In genomic region chr4:8730681-8731080, GRCh38 we compare ENCODE assay signal across 26 cellular contexts.
"Had no signal": no experiment of that assay in that cellular context is flagged by ENCODE, and none has a peak within 500 bp of the region (broad histone marks: within the 10 kb centered on the region; RNA-seq: fewer than 3 reads in every experiment).

No MANE protein-coding gene starts in this region.

- H3K4me3 ChIP-seq: adrenal gland, body of pancreas, heart left ventricle, left lung, skin epidermis, thoracic aorta, uterus had no signal

- H3K4me1 ChIP-seq: adrenal gland, body of pancreas, foreskin keratinocyte, heart left ventricle, left lung, parathyroid adenoma, uterus had no signal

- H3K36me3 Mint-ChIP-seq: activated naive CD8-positive, alpha-beta T cell treated with anti-CD3 and anti-CD28 coated beads for 36 hours had no signal

- DNase-seq: activated CD4-positive, alpha-beta T cell treated with anti-CD3 and anti-CD28 coated beads for 4 hours; activated CD4-positive, alpha-beta T cell treated with anti-CD3 and anti-CD28 coated beads, Interleukin-2, amount 50 U/mL, for 4 hours; activated naive CD4-positive, alpha-beta T cell treated with anti-CD3 and anti-CD28 coated beads for 36 hours; activated naive CD8-positive, alpha-beta T cell treated with anti-CD3 and anti-CD28 coated beads for 36 hours; activated T-cell treated with anti-CD3 and anti-CD28 coated beads for 4 hours; activated T-cell treated with anti-CD3 and anti-CD28 coated beads, Interleukin-2, amount 50 U/mL, for 72 hours; cortex of kidney; foreskin keratinocyte; nucleus accumbens; right cardiac atrium; stimulated activated CD4-positive, alpha-beta T cell treated with anti-CD3 and anti-CD28 coated beads, Interleukin-12 subunit alpha, Interleukin-12 subunit beta, amount 100 ng/mL, for 4 hours; stimulated activated CD4-positive, alpha-beta T cell treated with anti-CD3 and anti-CD28 coated beads, Interleukin-4, amount 100 ng/mL, for 1 hour; stimulated activated naive CD8-positive, alpha-beta T cell treated with anti-CD3 and anti-CD28 coated beads, Interleukin-15, Interleukin-2, amounts not matched to agents 100 U/mL and 50 U/mL, for 24 hours; T-helper 1 cell; trophoblast cell; uterus had no signal

- H2AFZ ChIP-seq: parathyroid adenoma had no signal

- H3K27ac Mint-ChIP-seq: activated naive CD4-positive, alpha-beta T cell treated with anti-CD3 and anti-CD28 coated beads for 36 hours; activated naive CD8-positive, alpha-beta T cell treated with anti-CD3 and anti-CD28 coated beads for 36 hours; activated T-cell treated with anti-CD3 and anti-CD28 coated beads, Interleukin-2, amount 50 U/mL, for 72 hours; T-helper 2 cell treated with Interferon-gamma antibody and Interleukin-4, amounts not matched to agents 5 μg/mL and 100 μg/mL, for 36 hours had no signal

- H3K27me3 ChIP-seq: adrenal gland, foreskin keratinocyte, uterus had no signal

- H3K4me3 Mint-ChIP-seq: activated naive CD4-positive, alpha-beta T cell treated with anti-CD3 and anti-CD28 coated beads for 36 hours; activated naive CD8-positive, alpha-beta T cell treated with anti-CD3 and anti-CD28 coated beads for 36 hours; activated T-cell treated with anti-CD3 and anti-CD28 coated beads, Interleukin-2, amount 50 U/mL, for 72 hours; neural crest cell; T-helper 2 cell treated with Interferon-gamma antibody and Interleukin-4, amounts not matched to agents 5 μg/mL and 100 μg/mL, for 36 hours had no signal

- H3K27ac ChIP-seq: adrenal gland, body of pancreas, foreskin keratinocyte, heart left ventricle, left lung, parathyroid adenoma, skin epidermis, thoracic aorta, uterus had no signal

- H3K36me3 ChIP-seq: adrenal gland, heart left ventricle, left lung, thoracic aorta, uterus had no signal

- H3K4me1 Mint-ChIP-seq: activated naive CD8-positive, alpha-beta T cell treated with anti-CD3 and anti-CD28 coated beads for 36 hours; neural crest cell had no signal

- H3K79me2 ChIP-seq: parathyroid adenoma had no signal

- ATAC-seq: activated T-cell treated with anti-CD3 and anti-CD28 coated beads, Interleukin-2, amount 50 U/mL, for 72 hours; body of pancreas; esophagus mucosa; foreskin keratinocyte; heart left ventricle; left lung; right cardiac atrium; stimulated activated naive CD8-positive, alpha-beta T cell treated with anti-CD3 and anti-CD28 coated beads, Interleukin-15, Interleukin-2, amounts not matched to agents 100 U/mL and 50 U/mL, for 24 hours had no signal

- H3K9me3 ChIP-seq: adrenal gland, body of pancreas, left lung, thoracic aorta, uterus had no signal

- H3K9me3 Mint-ChIP-seq: activated T-cell treated with anti-CD3 and anti-CD28 coated beads, Interleukin-2, amount 50 U/mL, for 72 hours; T-helper 2 cell treated with Interferon-gamma antibody and Interleukin-4, amounts not matched to agents 5 μg/mL and 100 μg/mL, for 36 hours had no signal

- H3K27me3 Mint-ChIP-seq: activated naive CD8-positive, alpha-beta T cell treated with anti-CD3 and anti-CD28 coated beads for 36 hours had no signal
